Comparison of ENCODE assay signal across 29 cellular contexts in the genomic region with DNA sequence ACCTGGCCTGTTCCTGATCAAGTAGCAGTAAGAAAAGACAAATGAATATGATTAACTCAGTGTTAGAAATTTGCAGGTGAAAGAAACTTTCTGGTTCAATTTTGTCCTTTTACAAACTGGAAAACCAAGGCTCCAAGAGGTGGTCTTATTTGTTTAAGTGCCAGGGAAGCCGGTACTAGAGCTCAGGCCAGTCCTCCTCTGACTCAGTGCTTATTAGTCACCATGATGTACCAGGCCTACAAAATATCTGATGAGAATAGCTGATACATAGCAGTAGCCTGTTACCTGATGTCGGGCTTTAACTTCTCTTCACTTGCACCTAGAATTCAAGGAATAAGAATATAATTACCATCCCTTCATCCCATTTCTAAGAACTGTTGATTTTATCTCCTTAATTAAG.
"Had no signal": no experiment of that assay in that cellular context is flagged by ENCODE, and none has a peak within 500 bp of the region (broad histone marks: within the 10 kb centered on the region; RNA-seq: fewer than 3 reads in every experiment).

No MANE protein-coding gene starts in this region.

- H3K27me3 ChIP-seq: neutrophil, pancreas, right lobe of liver, tibial nerve, upper lobe of left lung had no signal

- H3K4me3 Mint-ChIP-seq: immature natural killer cell; memory B cell; mesothelial cell of epicardium; naive B cell; natural killer cell treated with Interleukin-12 subunit alpha and Interleukin-12 subunit beta and Interleukin-15 and Interleukin-18, amount 100 ng/mL, for 72 hours; neural crest cell; stimulated activated naive B cell treated with anti-CD40 and anti-IgM and Interleukin-4, amounts not matched to agents 10 μg/mL and 1 μg/mL and 100 μg/mL, for 72 hours; stimulated activated naive CD8-positive, alpha-beta T cell treated with anti-CD3 and anti-CD28 coated beads, Interleukin-15, Interleukin-2, amounts not matched to agents 100 ng/mL and 50 ng/mL, for 24 hours had no signal

- H3K4me3 ChIP-seq: coronary artery, lower lobe of right lung, mucosa of descending colon, pancreas, right lobe of liver, thoracic aorta, tibial nerve, upper lobe of left lung had no signal

- H3K36me3 Mint-ChIP-seq: immature natural killer cell; memory B cell; naive B cell; natural killer cell treated with Interleukin-12 subunit alpha and Interleukin-12 subunit beta and Interleukin-15 and Interleukin-18, amount 100 ng/mL, for 72 hours; stimulated activated naive B cell treated with anti-CD40 and anti-IgM and Interleukin-4, amounts not matched to agents 10 μg/mL and 1 μg/mL and 100 μg/mL, for 72 hours had no signal

- H3K9me3 ChIP-seq: lower lobe of right lung, mucosa of descending colon, neutrophil, pancreas, right lobe of liver, thoracic aorta, tibial nerve, upper lobe of left lung had no signal

- H3K27ac ChIP-seq: coronary artery, epithelial cell of prostate, lower lobe of right lung, neutrophil, pancreas, right lobe of liver, thoracic aorta, tibial nerve, upper lobe of left lung had no signal

- H3K4me1 Mint-ChIP-seq: immature natural killer cell; memory B cell; naive B cell; neural crest cell; stimulated activated naive B cell treated with anti-CD40 and anti-IgM and Interleukin-4, amounts not matched to agents 10 μg/mL and 1 μg/mL and 100 μg/mL, for 72 hours had no signal

- H3K4me1 ChIP-seq: lower lobe of right lung, pancreas, right lobe of liver, tibial nerve, upper lobe of left lung had no signal

- H3K36me3 ChIP-seq: lower lobe of right lung, neutrophil, pancreas, right lobe of liver, thoracic aorta, tibial nerve, upper lobe of left lung had no signal

- FAIRE-seq: keratinocyte, pancreas, small intestine, urothelium cell line had no signal

- H3K9me3 Mint-ChIP-seq: neural crest cell had no signal

- H3K27me3 Mint-ChIP-seq: memory B cell; natural killer cell treated with Interleukin-12 subunit alpha and Interleukin-12 subunit beta and Interleukin-15 and Interleukin-18, amount 100 ng/mL, for 72 hours; progenitor cell of endocrine pancreas; stimulated activated naive B cell treated with anti-CD40 and anti-IgM and Interleukin-4, amounts not matched to agents 10 μg/mL and 1 μg/mL and 100 μg/mL, for 72 hours; stimulated activated naive CD8-positive, alpha-beta T cell treated with anti-CD3 and anti-CD28 coated beads, Interleukin-15, Interleukin-2, amounts not matched to agents 100 ng/mL and 50 ng/mL, for 24 hours had no signal

- H3K27ac Mint-ChIP-seq: immature natural killer cell; memory B cell; mesothelial cell of epicardium; naive B cell; natural killer cell treated with Interleukin-12 subunit alpha and Interleukin-12 subunit beta and Interleukin-15 and Interleukin-18, amount 100 ng/mL, for 72 hours; progenitor cell of endocrine pancreas; stimulated activated naive B cell treated with anti-CD40 and anti-IgM and Interleukin-4, amounts not matched to agents 10 μg/mL and 1 μg/mL and 100 μg/mL, for 72 hours; stimulated activated naive CD8-positive, alpha-beta T cell treated with anti-CD3 and anti-CD28 coated beads, Interleukin-15, Interleukin-2, amounts not matched to agents 100 ng/mL and 50 ng/mL, for 24 hours had no signal

- DNase-seq: effector CD4-positive, alpha-beta T cell; foreskin melanocyte; glutamatergic neuron; hypothalamus; immature natural killer cell; left ventricle myocardium superior; lower lobe of right lung; mucosa of descending colon; naive B cell; pancreas; right lobe of liver; small intestine; stimulated activated CD4-positive, alpha-beta T cell treated with anti-CD3 and anti-CD28 coated beads, Interleukin-15, amount 100 ng/mL, for 24 hours; stimulated activated CD4-positive, alpha-beta T cell treated with anti-CD3 and anti-CD28 coated beads, Interleukin-2, amount 100 ng/mL, for 48 hours; stimulated activated naive B cell treated with anti-CD40 and anti-IgM and Interleukin-4, amounts not matched to agents 10 μg/mL and 1 μg/mL and 100 μg/mL, for 72 hours; upper lobe of left lung had no signal
